ENCODE assay signal across 8 cellular contexts in the genomic region with DNA sequence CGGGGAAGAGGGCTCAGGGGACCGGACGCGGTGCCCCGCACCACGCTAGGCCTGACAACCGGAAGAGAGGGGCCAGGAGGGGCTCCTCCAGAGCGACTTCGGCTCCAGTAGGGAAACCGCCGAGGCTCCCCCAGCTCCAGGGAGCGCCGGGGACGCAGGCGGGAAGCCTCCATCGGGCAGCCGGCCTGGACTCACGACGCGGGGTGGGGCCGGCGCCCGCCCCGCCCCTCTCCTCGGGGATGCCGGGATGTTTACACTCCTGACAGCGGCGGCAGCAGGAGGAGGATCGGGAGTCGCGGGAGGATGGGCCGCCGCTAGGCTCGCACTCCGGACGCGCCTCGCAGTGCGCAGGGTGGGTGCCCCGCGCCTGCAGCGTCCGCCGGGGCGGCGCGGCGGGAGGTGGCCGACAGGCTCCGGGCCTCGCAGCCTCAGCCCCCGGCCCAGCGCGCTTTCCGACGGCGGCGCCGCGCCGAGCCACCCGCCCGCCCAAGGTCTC. TPM values are rescaled to one million over a fixed set of nuclear protein-coding genes. Genes with fewer than 3 reads are reported as not detected.
DNase-seq lines count a peak whose midpoint lies in the region; ATAC-seq and TF ChIP-seq lines count a peak whose summit lies in the region.

A gene (plus strand): TSS at position 254 of the 496 bp plus-strand sequence. CDS start 75,583 bp downstream, outside the sequence.

- H3K27me3 ChIP-seq in spleen (replicated peaks in 1 of 7) = no peaks in the 10 kb centered on the region

- TF ChIP-seq POLR2A in spleen (IDR thresholded peaks at IDR 0.05) = peak in 1 of 3 donors; percentile 63

- no peaks in the 10 kb centered on the region for H3K36me3 ChIP-seq in spleen

- ATAC-seq in GM18909 (IDR thresholded peaks at IDR 0.05; ENCODE audit: poor library complexity, unreplicated experiment) (peak; percentile 47), HG03139 (IDR thresholded peaks at IDR 0.05; ENCODE audit: unreplicated experiment) (peak; percentile 44), WTC11 (peak; percentile 53)

- H3K4me1 ChIP-seq in spleen = peaks cover 19 to 49% (median 33%) of the 10 kb centered on the region in 6 donors

- H3K27ac ChIP-seq in spleen = peak within 1 kb of the TSS; percentile 96 to 100 (median 99)

- POLR2A ChIA-PET in WTC11 (lab: Charles Lee) = interaction anchor here (0.8 to 1.0 kb wide), 2 partner anchors 11 to 42 kb away, joined by 3 to 4 read pairs; no protein-coding TSS in a partner anchor

- TF ChIP-seq CTCF in AG09319 (IDR thresholded peaks at IDR 0.05; ENCODE audit: low read depth, low read length) = no peak
- TF ChIP-seq CTCF in WTC11 (IDR thresholded peaks at IDR 0.05) = no peak
- TF ChIP-seq CTCF in spleen (IDR thresholded peaks at IDR 0.05 in 8 of 11, conservative IDR thresholded peaks at IDR 0.05 in 3 of 11) = peak in 1 of 11 experiments; percentile 5

- peak within 1 kb of the TSS; percentile 97 for H3K27ac Mint-ChIP-seq in WTC11

- H3K9me3 Mint-ChIP-seq in WTC11 = no peaks in the 10 kb centered on the region

- no peaks in the 10 kb centered on the region for H3K9me3 ChIP-seq in spleen

- no peaks in the 10 kb centered on the region for H3K36me3 Mint-ChIP-seq in WTC11

- no peaks in the 10 kb centered on the region for H3K27me3 Mint-ChIP-seq in WTC11 (ENCODE audit: low read depth)

- 0 to 1% (median 0%) methylated on average over 28 to 63 of the region's 63 CpGs for WGBS in spleen, 5 donors

- peak; percentile 62 for DNase-seq in AG09319 (ENCODE audit: extremely low read depth, low read depth)
- DNase-seq in NCI-H2227 treated with DMSO at 0.1 percent for 48 hours (lab: John Stamatoyannopoulos, UW) = peak; percentile 58
- peak; percentile 77 for DNase-seq in WTC11 (ENCODE audit: low spot score)
- peak; percentile 49 for DNase-seq in cerebellum (ENCODE audit: low spot score)
- DNase-seq in islet precursor cell = peak; percentile 93
- peak; percentile 94 for DNase-seq in spleen

- CTCF ChIA-PET in WTC11 (lab: Charles Lee) = interaction anchor here (0.6 to 1.2 kb wide), 12 partner anchors 9 to 542 kb away, joined by 3 to 7 read pairs (median 3); no protein-coding TSS in a partner anchor

- H3K4me1 Mint-ChIP-seq in WTC11 = peaks cover 45% of the 10 kb centered on the region

- H3K4me3 Mint-ChIP-seq in WTC11 = peak within 1 kb of the TSS; percentile 90

- peak within 1 kb of the TSS; percentile 68 to 95 (median 88) for H3K4me3 ChIP-seq in spleen

- intact Hi-C loops in spleen (cut with DNase I; ENCODE audit: low total_unique reads) = no loop called here

TF ChIP-seq in WTC11, 78 proteins besides CTCF, POLR2A, EP300 and RAD21 (continues in another document):
- TF ChIP-seq RORB (CRISPR knock-in tag; IDR thresholded peaks at IDR 0.05) (no peak), TCF7 (CRISPR knock-in tag; IDR thresholded peaks at IDR 0.05; ENCODE audit: low read depth) (0 out of 2 replicates have a peak, but pooled peaks have one; percentile 48), FOXP1 (CRISPR knock-in tag; IDR thresholded peaks at IDR 0.05; ENCODE audit: borderline replicate concordance) (peak; percentile 67), SP1 (CRISPR knock-in tag; conservative IDR thresholded peaks at IDR 0.05) (peak; percentile 71), NR3C1 (CRISPR knock-in tag; conservative IDR thresholded peaks at IDR 0.05; ENCODE audit: low read depth) (no peak), CREM (CRISPR knock-in tag; IDR thresholded peaks at IDR 0.05) (peak; percentile 64; the same call in 1 of the 2 replicates), ESRRA (CRISPR knock-in tag; IDR thresholded peaks at IDR 0.05; ENCODE audit: borderline replicate concordance) (0 out of 2 replicates have a peak, but pooled peaks have one; percentile 20), ZNF232 (CRISPR knock-in tag; IDR thresholded peaks at IDR 0.05) (peak; percentile 51; the same call in 1 of the 2 replicates), TEAD4 (CRISPR knock-in tag; IDR thresholded peaks at IDR 0.05) (no peak), RELA (CRISPR knock-in tag; IDR thresholded peaks at IDR 0.05; ENCODE audit: borderline replicate concordance) (no peak), ZNF423 (CRISPR knock-in tag; IDR thresholded peaks at IDR 0.05) (peak; percentile 75), TP53 (CRISPR knock-in tag; IDR thresholded peaks at IDR 0.05) (no peak; the same call in 1 of the 2 replicates)
- TF ChIP-seq, protein P1, sequence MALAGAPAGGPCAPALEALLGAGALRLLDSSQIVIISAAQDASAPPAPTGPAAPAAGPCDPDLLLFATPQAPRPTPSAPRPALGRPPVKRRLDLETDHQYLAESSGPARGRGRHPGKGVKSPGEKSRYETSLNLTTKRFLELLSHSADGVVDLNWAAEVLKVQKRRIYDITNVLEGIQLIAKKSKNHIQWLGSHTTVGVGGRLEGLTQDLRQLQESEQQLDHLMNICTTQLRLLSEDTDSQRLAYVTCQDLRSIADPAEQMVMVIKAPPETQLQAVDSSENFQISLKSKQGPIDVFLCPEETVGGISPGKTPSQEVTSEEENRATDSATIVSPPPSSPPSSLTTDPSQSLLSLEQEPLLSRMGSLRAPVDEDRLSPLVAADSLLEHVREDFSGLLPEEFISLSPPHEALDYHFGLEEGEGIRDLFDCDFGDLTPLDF (CRISPR knock-in tag; IDR thresholded peaks at IDR 0.05) = no peak
- TF ChIP-seq, protein P2, sequence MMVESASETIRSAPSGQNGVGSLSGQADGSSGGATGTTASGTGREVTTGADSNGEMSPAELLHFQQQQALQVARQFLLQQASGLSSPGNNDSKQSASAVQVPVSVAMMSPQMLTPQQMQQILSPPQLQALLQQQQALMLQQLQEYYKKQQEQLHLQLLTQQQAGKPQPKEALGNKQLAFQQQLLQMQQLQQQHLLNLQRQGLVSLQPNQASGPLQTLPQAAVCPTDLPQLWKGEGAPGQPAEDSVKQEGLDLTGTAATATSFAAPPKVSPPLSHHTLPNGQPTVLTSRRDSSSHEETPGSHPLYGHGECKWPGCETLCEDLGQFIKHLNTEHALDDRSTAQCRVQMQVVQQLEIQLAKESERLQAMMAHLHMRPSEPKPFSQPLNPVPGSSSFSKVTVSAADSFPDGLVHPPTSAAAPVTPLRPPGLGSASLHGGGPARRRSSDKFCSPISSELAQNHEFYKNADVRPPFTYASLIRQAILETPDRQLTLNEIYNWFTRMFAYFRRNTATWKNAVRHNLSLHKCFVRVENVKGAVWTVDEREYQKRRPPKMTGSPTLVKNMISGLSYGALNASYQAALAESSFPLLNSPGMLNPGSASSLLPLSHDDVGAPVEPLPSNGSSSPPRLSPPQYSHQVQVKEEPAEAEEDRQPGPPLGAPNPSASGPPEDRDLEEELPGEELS (CRISPR knock-in tag; IDR thresholded peaks at IDR 0.05) = peak; percentile 68; the same call in 1 of the 2 replicates
- TF ChIP-seq, protein P3, sequence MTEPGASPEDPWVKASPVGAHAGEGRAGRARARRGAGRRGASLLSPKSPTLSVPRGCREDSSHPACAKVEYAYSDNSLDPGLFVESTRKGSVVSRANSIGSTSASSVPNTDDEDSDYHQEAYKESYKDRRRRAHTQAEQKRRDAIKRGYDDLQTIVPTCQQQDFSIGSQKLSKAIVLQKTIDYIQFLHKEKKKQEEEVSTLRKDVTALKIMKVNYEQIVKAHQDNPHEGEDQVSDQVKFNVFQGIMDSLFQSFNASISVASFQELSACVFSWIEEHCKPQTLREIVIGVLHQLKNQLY (CRISPR knock-in tag; IDR thresholded peaks at IDR 0.05) = no peak
- TF ChIP-seq, protein P4, sequence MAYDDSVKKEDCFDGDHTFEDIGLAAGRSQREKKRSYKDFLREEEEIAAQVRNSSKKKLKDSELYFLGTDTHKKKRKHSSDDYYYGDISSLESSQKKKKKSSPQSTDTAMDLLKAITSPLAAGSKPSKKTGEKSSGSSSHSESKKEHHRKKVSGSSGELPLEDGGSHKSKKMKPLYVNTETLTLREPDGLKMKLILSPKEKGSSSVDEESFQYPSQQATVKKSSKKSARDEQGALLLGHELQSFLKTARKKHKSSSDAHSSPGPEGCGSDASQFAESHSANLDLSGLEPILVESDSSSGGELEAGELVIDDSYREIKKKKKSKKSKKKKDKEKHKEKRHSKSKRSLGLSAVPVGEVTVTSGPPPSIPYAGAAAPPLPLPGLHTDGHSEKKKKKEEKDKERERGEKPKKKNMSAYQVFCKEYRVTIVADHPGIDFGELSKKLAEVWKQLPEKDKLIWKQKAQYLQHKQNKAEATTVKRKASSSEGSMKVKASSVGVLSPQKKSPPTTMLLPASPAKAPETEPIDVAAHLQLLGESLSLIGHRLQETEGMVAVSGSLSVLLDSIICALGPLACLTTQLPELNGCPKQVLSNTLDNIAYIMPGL (CRISPR knock-in tag; IDR thresholded peaks at IDR 0.05) = peak; percentile 57; the same call in 1 of the 2 replicates
- TF ChIP-seq, protein P5, sequence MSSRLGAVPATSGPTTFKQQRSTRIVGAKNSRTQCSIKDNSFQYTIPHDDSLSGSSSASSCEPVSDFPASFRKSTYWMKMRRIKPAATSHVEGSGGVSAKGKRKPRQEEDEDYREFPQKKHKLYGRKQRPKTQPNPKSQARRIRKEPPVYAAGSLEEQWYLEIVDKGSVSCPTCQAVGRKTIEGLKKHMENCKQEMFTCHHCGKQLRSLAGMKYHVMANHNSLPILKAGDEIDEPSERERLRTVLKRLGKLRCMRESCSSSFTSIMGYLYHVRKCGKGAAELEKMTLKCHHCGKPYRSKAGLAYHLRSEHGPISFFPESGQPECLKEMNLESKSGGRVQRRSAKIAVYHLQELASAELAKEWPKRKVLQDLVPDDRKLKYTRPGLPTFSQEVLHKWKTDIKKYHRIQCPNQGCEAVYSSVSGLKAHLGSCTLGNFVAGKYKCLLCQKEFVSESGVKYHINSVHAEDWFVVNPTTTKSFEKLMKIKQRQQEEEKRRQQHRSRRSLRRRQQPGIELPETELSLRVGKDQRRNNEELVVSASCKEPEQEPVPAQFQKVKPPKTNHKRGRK (CRISPR knock-in tag; IDR thresholded peaks at IDR 0.05; ENCODE audit: borderline replicate concordance) = no peak
- TF ChIP-seq, protein P6, sequence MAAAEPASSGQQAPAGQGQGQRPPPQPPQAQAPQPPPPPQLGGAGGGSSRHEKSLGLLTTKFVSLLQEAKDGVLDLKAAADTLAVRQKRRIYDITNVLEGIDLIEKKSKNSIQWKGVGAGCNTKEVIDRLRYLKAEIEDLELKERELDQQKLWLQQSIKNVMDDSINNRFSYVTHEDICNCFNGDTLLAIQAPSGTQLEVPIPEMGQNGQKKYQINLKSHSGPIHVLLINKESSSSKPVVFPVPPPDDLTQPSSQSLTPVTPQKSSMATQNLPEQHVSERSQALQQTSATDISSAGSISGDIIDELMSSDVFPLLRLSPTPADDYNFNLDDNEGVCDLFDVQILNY (CRISPR knock-in tag; IDR thresholded peaks at IDR 0.05) = peak; percentile 50; the same call in 1 of the 2 replicates

RNA-seq across cellular contexts. Expression of the gene that starts here (rescaled TPM):
- total RNA-seq in WTC11 (2021) (10.3 to 13.3 TPM (median 11.3 TPM) in 3 replicates), cerebellum (20.4 TPM), spleen (100 to 1,000 TPM in 3 of 7 donors, 10 to 100 TPM in 4; 65.7 to 120 (median 80.7) TPM)
- 10 to 100 TPM; 16.9 to 24.5 (median 17.9) TPM for polyA plus RNA-seq in spleen

Comparison
In these comparisons a context has a peak if more than half of its experiments do, and no peak if none do; other contexts are left out.
1. Peak in every context shown above with its lines: DNase-seq, ATAC-seq, H3K4me3 ChIP-seq and H3K27ac ChIP-seq.